Comparison of ENCODE assay signal across 19 cellular contexts in genomic region chr1:189349600-189349999, GRCh38.
DNase-seq lines count a peak whose midpoint lies in the region; ATAC-seq, FAIRE-seq and TF ChIP-seq lines count a peak whose summit lies in the region.
"Had no signal": no experiment of that assay in that cellular context is flagged by ENCODE, and none has a peak within 500 bp of the region (broad histone marks: within the 10 kb centered on the region; RNA-seq: fewer than 3 reads in every experiment).

No MANE protein-coding gene starts in this region.

- H2AFZ ChIP-seq in SK-N-SH (ENCODE audit: low read depth) (peak overlapping the region; percentile 60; the same call in 1 of the 2 replicates), OCI-LY3 (ENCODE audit: low read depth, low read length) (peak overlapping the region; percentile 87), osteoblast (ENCODE audit: low read length) (no peak overlapping the region)
- H2AFZ ChIP-seq: GM23248 had no signal

- no peaks in the 10 kb centered on the region for H3K27me3 ChIP-seq in SK-N-SH (ENCODE audit: insufficient read depth)
- no peaks in the 10 kb centered on the region for H3K27me3 ChIP-seq in OCI-LY3 (ENCODE audit: low read depth, low read length)
- no peaks in the 10 kb centered on the region for H3K27me3 ChIP-seq in osteoblast (ENCODE audit: insufficient read depth, low read length)
- H3K27me3 ChIP-seq: BLaER1 had no signal

- no peaks in the 10 kb centered on the region for H3K27me3 Mint-ChIP-seq in nephron progenitor cell (ENCODE audit: low read depth, poor library complexity)
- H3K27me3 Mint-ChIP-seq: CD8-positive, alpha-beta memory T cell had no signal

- no peak overlapping the region for H3K4me2 ChIP-seq in SK-N-SH
- peak overlapping the region; percentile 36 for H3K4me2 ChIP-seq in OCI-LY3 (ENCODE audit: low read length)
- no peak overlapping the region for H3K4me2 ChIP-seq in osteoblast (ENCODE audit: insufficient read depth, low read length)
- H3K4me2 ChIP-seq: BLaER1 had no signal

- WGBS in SK-N-SH (ENCODE audit: low lambda C conversion rate) = 91% methylated on average over 4 of the region's 4 CpGs

- ATAC-seq in SK-N-SH treated with all-trans-retinoic acid at 6 μM for 48 hours = no peak
- ATAC-seq: GM12878 had no signal

- no peak overlapping the region for H3K4me3 ChIP-seq in SK-N-SH (ENCODE audit: low read depth in 2 of 2, low read length in 1 of 2)
- no peak overlapping the region for H3K4me3 ChIP-seq in OCI-LY3 (ENCODE audit: low read length)
- no peak overlapping the region for H3K4me3 ChIP-seq in osteoblast (ENCODE audit: insufficient read depth, low read length)
- H3K4me3 ChIP-seq: BLaER1, GM12878, GM23248 had no signal

- CTCF ChIA-PET in SK-N-SH (lab: Yijun Ruan, JAX) = no interaction called here

- FAIRE-seq in frontal cortex (lab: Jason Lieb, UNC) = no peak
- FAIRE-seq: GM12878 had no signal

- H3K9me3 ChIP-seq in SK-N-SH (no peaks in the 10 kb centered on the region), OCI-LY3 (ENCODE audit: insufficient read depth, low read length) (no peaks in the 10 kb centered on the region), osteoblast (ENCODE audit: low read depth, low read length) (no peaks in the 10 kb centered on the region)
- H3K9me3 ChIP-seq: BLaER1, Caco-2 had no signal

- POLR2A ChIA-PET in SK-N-SH (lab: Yijun Ruan, JAX) = no interaction called here

- H3K9me2 ChIP-seq in SK-N-SH = no peaks in the 10 kb centered on the region

- H3K4me1 ChIP-seq in SK-N-SH (ENCODE audit: control insufficient read depth in 1 of 2, insufficient read depth in 2 of 2, low read depth in 1 of 2, low read length in 1 of 2) (no peaks in the 10 kb centered on the region; a peak in 1 of 4 replicates), OCI-LY3 (ENCODE audit: low read length) (peaks cover 27% of the 10 kb centered on the region), osteoblast (ENCODE audit: insufficient read depth, low read length) (no peaks in the 10 kb centered on the region)
- H3K4me1 ChIP-seq: BLaER1, Caco-2 had no signal

- TF ChIP-seq CTCF in SK-N-SH (IDR thresholded peaks at IDR 0.05) (no peak), OCI-LY3 (IDR thresholded peaks at IDR 0.05; ENCODE audit: low read depth, low read length) (no peak), nephron progenitor cell (IDR thresholded peaks at IDR 0.05) (no peak), osteoblast (IDR thresholded peaks at IDR 0.05; ENCODE audit: extremely low read depth, low read depth, low read length) (no peak)

- H3K4me3 Mint-ChIP-seq in nephron progenitor cell = no peak overlapping the region
- H3K4me3 Mint-ChIP-seq: CD8-positive, alpha-beta memory T cell had no signal

- no peak for TF ChIP-seq RAD21 in SK-N-SH (IDR thresholded peaks at IDR 0.05; ENCODE audit: low read length)

- H3K79me2 ChIP-seq in SK-N-SH (ENCODE audit: insufficient read depth) (no peaks in the 10 kb centered on the region), OCI-LY3 (ENCODE audit: low read length) (no peaks in the 10 kb centered on the region), osteoblast (ENCODE audit: insufficient read depth, low read length) (no peaks in the 10 kb centered on the region)

- H4K20me1 ChIP-seq in SK-N-SH (ENCODE audit: insufficient read depth) = no peaks in the 10 kb centered on the region
- H4K20me1 ChIP-seq in OCI-LY3 (ENCODE audit: insufficient read depth, low read length) = no peaks in the 10 kb centered on the region
- no peaks in the 10 kb centered on the region for H4K20me1 ChIP-seq in osteoblast (ENCODE audit: insufficient read depth, low read length)
- H4K20me1 ChIP-seq: BLaER1 had no signal

- no peaks in the 10 kb centered on the region for H3K36me3 ChIP-seq in SK-N-SH (replicated peaks in 1 of 2; ENCODE audit: control insufficient read depth in 1 of 2, insufficient read depth in 2 of 2, low read length in 1 of 2)
- H3K36me3 ChIP-seq in OCI-LY3 (replicated peaks; ENCODE audit: low read depth, low read length) = no peaks in the 10 kb centered on the region
- no peaks in the 10 kb centered on the region for H3K36me3 ChIP-seq in osteoblast (ENCODE audit: insufficient read depth, low read length)
- H3K36me3 ChIP-seq: BLaER1 had no signal

- no peaks in the 10 kb centered on the region for H3K36me3 Mint-ChIP-seq in nephron progenitor cell (ENCODE audit: low read depth)
- H3K36me3 Mint-ChIP-seq: CD8-positive, alpha-beta memory T cell had no signal

- no peak overlapping the region for H3K9ac ChIP-seq in SK-N-SH
- no peak overlapping the region for H3K9ac ChIP-seq in OCI-LY3 (ENCODE audit: low read length)
- H3K9ac ChIP-seq: BLaER1, GM23248 had no signal

- peak overlapping the region; percentile 64 for H3K27ac Mint-ChIP-seq in nephron progenitor cell
- H3K27ac Mint-ChIP-seq: CD8-positive, alpha-beta memory T cell had no signal

- no peaks in the 10 kb centered on the region for H3K9me3 Mint-ChIP-seq in nephron progenitor cell

- no peaks in the 10 kb centered on the region for H3K4me1 Mint-ChIP-seq in nephron progenitor cell
- H3K4me1 Mint-ChIP-seq: CD8-positive, alpha-beta memory T cell had no signal

- H3K27ac ChIP-seq in SK-N-SH (ENCODE audit: low read depth in 2 of 2, low read length in 1 of 2) (no peak overlapping the region), OCI-LY3 (ENCODE audit: low read length) (no peak overlapping the region), osteoblast (ENCODE audit: low read depth, low read length) (no peak overlapping the region)
- H3K27ac ChIP-seq: BLaER1, GM23248, HL-60 had no signal

- TF ChIP-seq EP300 in SK-N-SH (IDR thresholded peaks at IDR 0.05; ENCODE audit: borderline replicate concordance in 1 of 2, low read depth in 1 of 2, low read length in 1 of 2) = no peak

- no peak for DNase-seq in SK-N-SH
- DNase-seq in nephron progenitor cell = no peak
- DNase-seq in frontal cortex (ENCODE audit: low spot score in 2 of 2) = no peak
- no peak for DNase-seq in osteoblast (ENCODE audit: insufficient read length, low spot score, missing footprints)
- no peak for DNase-seq in activated CD4-positive, alpha-beta T cell treated with anti-CD3 and anti-CD28 coated beads, Interleukin-2, amount 50 U/mL, for 1 hour
- DNase-seq: 8988T; AML-193; Caco-2; CD8-positive, alpha-beta memory T cell; DMS53; GM23248; H7; IMR-90; KBM-7 had no signal

- no peaks in the 10 kb centered on the region for H3F3A ChIP-seq in SK-N-SH (replicated peaks; ENCODE audit: insufficient read depth)

TF ChIP-seq in SK-N-SH, 30 proteins besides CTCF, POLR2A, EP300 and RAD21 (continues in another document):
- TF ChIP-seq ZBTB33 (IDR thresholded peaks at IDR 0.05; ENCODE audit: borderline replicate concordance, low read depth) = no peak

TF ChIP-seq in SK-N-SH treated with all-trans-retinoic acid at 6 μM for 48 hours, 23 proteins besides CTCF, POLR2A, EP300 and RAD21:
- no peak for TF ChIP-seq GLIS3 (CRISPR knock-in tag; IDR thresholded peaks at IDR 0.05)
- TF ChIP-seq ZNF565 (CRISPR knock-in tag; conservative IDR thresholded peaks at IDR 0.05; ENCODE audit: low read depth) = no peak
